Comparison of ENCODE assay signal across 20 cellular contexts in the genomic region with DNA sequence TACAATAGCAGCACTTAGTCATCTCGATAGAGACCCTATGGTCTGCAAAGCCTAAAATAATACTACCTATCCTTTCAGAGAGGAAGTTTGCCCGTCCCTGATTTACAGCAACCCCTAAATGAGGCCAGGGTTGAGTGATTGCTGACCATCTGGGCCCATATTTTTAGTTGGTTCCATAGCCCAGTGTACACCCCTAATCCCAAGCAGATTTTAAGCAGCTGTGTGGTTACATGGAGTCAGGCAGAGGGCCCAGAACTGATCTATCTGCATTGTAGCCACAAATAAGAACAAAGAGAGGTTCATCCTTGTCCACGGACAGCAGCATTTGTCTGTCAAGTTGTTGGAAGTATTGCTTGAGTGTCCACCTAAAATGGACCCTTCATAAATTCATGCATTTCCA.
A peak's percentile ranks its signal among the peaks of the same experiment; 100 is the strongest.
DNase-seq lines count a peak whose midpoint lies in the region; ATAC-seq and TF ChIP-seq lines count a peak whose summit lies in the region.
"Had no signal": no experiment of that assay in that cellular context is flagged by ENCODE, and none has a peak within 500 bp of the region (broad histone marks: within the 10 kb centered on the region; RNA-seq: fewer than 3 reads in every experiment).

No MANE protein-coding gene starts in this region.

- no peaks in the 10 kb centered on the region for H4K20me1 ChIP-seq in hepatocyte (ENCODE audit: insufficient read depth, poor library complexity, severe bottlenecking)

- no peaks in the 10 kb centered on the region for H3K9me2 ChIP-seq in hepatocyte (replicated peaks; ENCODE audit: insufficient read depth)

- no peaks in the 10 kb centered on the region for H3K79me2 ChIP-seq in hepatocyte

- H3K4me3 Mint-ChIP-seq in activated naive CD4-positive, alpha-beta T cell treated with anti-CD3 and anti-CD28 coated beads, Interleukin-2, amount 50 U/mL, for 24 hours: no peak overlapping the region
- H3K4me3 Mint-ChIP-seq: CD14-positive monocyte, GM23338, H9 had no signal

- intact Hi-C loops in tibial artery (cut with DNase I; ENCODE audit: low total_unique reads): no loop called here
- intact Hi-C loops in right lobe of liver (cut with DNase I): no loop called here

- no peak for TF ChIP-seq POLR2A in right lobe of liver (IDR thresholded peaks at IDR 0.05)

- DNase-seq in activated naive CD4-positive, alpha-beta T cell (lab: John Stamatoyannopoulos, UW): no peak
- peak; percentile 96 for DNase-seq in NCI-H82 treated with DMSO at 0.1 percent for 48 hours (lab: John Stamatoyannopoulos, UW; ENCODE audit: unreplicated experiment)
- no peak for DNase-seq in tibial artery
- DNase-seq in right lobe of liver: no peak
- DNase-seq in hepatocyte (ENCODE audit: low spot score): no peak
- DNase-seq: 8988T, ACHN, BE2C, H9, KG1, MM.1S, NCI-H2029, NCI-H446 treated with DMSO at 0.1 percent for 48 hours, SIG-M5 had no signal

- H3K4me2 ChIP-seq in hepatocyte: no peak overlapping the region
- H3K4me2 ChIP-seq: GM23338 had no signal

- peak overlapping the region; percentile 24 for H3K27ac Mint-ChIP-seq in activated naive CD4-positive, alpha-beta T cell treated with anti-CD3 and anti-CD28 coated beads, Interleukin-2, amount 50 U/mL, for 24 hours
- H3K27ac Mint-ChIP-seq: GM23338, H9 had no signal

- H3K4me1 ChIP-seq in muscle layer of colon (ENCODE audit: insufficient read depth, low read length): peaks cover 53% of the 10 kb centered on the region
- H3K4me1 ChIP-seq in tibial artery: peaks cover 0 to 52% (median 24%) of the 10 kb centered on the region in 4 donors
- peaks cover 0 to 28% (median 7%) of the 10 kb centered on the region in 4 donors for H3K4me1 ChIP-seq in right lobe of liver
- H3K4me1 ChIP-seq in hepatocyte (ENCODE audit: insufficient read depth): peaks cover 28% of the 10 kb centered on the region

- no peak for ATAC-seq in right lobe of liver
- ATAC-seq in HG02678 (IDR thresholded peaks at IDR 0.05; ENCODE audit: unreplicated experiment): no peak
- ATAC-seq: GM23338 had no signal

- no peak overlapping the region for H3K9ac ChIP-seq in muscle layer of colon (ENCODE audit: low read length)

- 96% methylated on average over 2 of the region's 3 CpGs for WGBS in right lobe of liver (ENCODE audit: insufficient coverage, low coverage, low lambda C conversion rate, missing lambda C conversion rate)
- WGBS in hepatocyte (ENCODE audit: low lambda C conversion rate, missing lambda C conversion rate): 91% methylated on average over 3 of the region's 3 CpGs

- H3K27me3 ChIP-seq in muscle layer of colon (ENCODE audit: control insufficient read depth in 1 of 2, insufficient read depth in 2 of 2, low read length in 2 of 2): no peaks in the 10 kb centered on the region
- H3K27me3 ChIP-seq in tibial artery: no peaks in the 10 kb centered on the region
- no peaks in the 10 kb centered on the region for H3K27me3 ChIP-seq in right lobe of liver
- H3K27me3 ChIP-seq in hepatocyte: no peaks in the 10 kb centered on the region
- H3K27me3 ChIP-seq: BE2C had no signal

- H3K27me3 Mint-ChIP-seq in activated naive CD4-positive, alpha-beta T cell treated with anti-CD3 and anti-CD28 coated beads, Interleukin-2, amount 50 U/mL, for 24 hours: peaks cover 11% of the 10 kb centered on the region

- TF ChIP-seq CTCF in tibial artery (IDR thresholded peaks at IDR 0.05) (no peak), right lobe of liver (IDR thresholded peaks at IDR 0.05) (no peak), hepatocyte (IDR thresholded peaks at IDR 0.05; ENCODE audit: poor library complexity) (no peak)

- no peak overlapping the region for H2AFZ ChIP-seq in hepatocyte
- H2AFZ ChIP-seq: GM23338 had no signal

- H3K27ac ChIP-seq in muscle layer of colon (ENCODE audit: low read depth, low read length) (peak overlapping the region; percentile 65), tibial artery (peak overlapping the region; percentile 28 to 68), right lobe of liver (no peak overlapping the region), hepatocyte (no peak overlapping the region)
- H3K27ac ChIP-seq: SK-N-MC had no signal

- H3K4me3 ChIP-seq in muscle layer of colon (ENCODE audit: low read depth in 1 of 2, low read length in 2 of 2) (no peak overlapping the region), tibial artery (no peak overlapping the region), right lobe of liver (no peak overlapping the region), hepatocyte (no peak overlapping the region)
- H3K4me3 ChIP-seq: GM23338, SK-N-MC had no signal

- H3K4me1 Mint-ChIP-seq in activated naive CD4-positive, alpha-beta T cell treated with anti-CD3 and anti-CD28 coated beads, Interleukin-2, amount 50 U/mL, for 24 hours: peaks cover 49% of the 10 kb centered on the region

- H3K9me3 ChIP-seq in muscle layer of colon (ENCODE audit: low read length) (no peaks in the 10 kb centered on the region), tibial artery (no peaks in the 10 kb centered on the region), right lobe of liver (no peaks in the 10 kb centered on the region), hepatocyte (ENCODE audit: low read depth) (no peaks in the 10 kb centered on the region)
- H3K9me3 ChIP-seq: BE2C had no signal

- H3K36me3 ChIP-seq in muscle layer of colon (ENCODE audit: insufficient read depth, low read length) (no peaks in the 10 kb centered on the region), tibial artery (no peaks in the 10 kb centered on the region), right lobe of liver (no peaks in the 10 kb centered on the region), hepatocyte (replicated peaks; ENCODE audit: insufficient read depth, low read depth) (no peaks in the 10 kb centered on the region)
- H3K36me3 ChIP-seq: BE2C had no signal

- H3K9me3 Mint-ChIP-seq in activated naive CD4-positive, alpha-beta T cell treated with anti-CD3 and anti-CD28 coated beads, Interleukin-2, amount 50 U/mL, for 24 hours: peaks cover 7% of the 10 kb centered on the region
- H3K9me3 Mint-ChIP-seq: GM23338, H9 had no signal

- peaks cover 6% of the 10 kb centered on the region for H3K36me3 Mint-ChIP-seq in activated naive CD4-positive, alpha-beta T cell treated with anti-CD3 and anti-CD28 coated beads, Interleukin-2, amount 50 U/mL, for 24 hours
- H3K36me3 Mint-ChIP-seq: CD14-positive monocyte had no signal

Comparison
In these comparisons a context has a peak if more than half of its experiments do, and no peak if none do; other contexts are left out.
1. H3K27ac ChIP-seq: peak in muscle layer of colon (single experiment) and tibial artery (2 of 2); none in right lobe of liver (0 of 3) and hepatocyte (single experiment).